26 cellular contexts compared by ENCODE assay signal in genomic region chr7:149432121-149432691, GRCh38.
"Had no signal": no experiment of that assay in that cellular context is flagged by ENCODE, and none has a peak within 500 bp of the region (broad histone marks: within the 10 kb centered on the region; RNA-seq: fewer than 3 reads in every experiment).

No MANE protein-coding gene starts in this region.

- H3K27me3 Mint-ChIP-seq: activated naive CD8-positive, alpha-beta T cell; brain had no signal

- H3K4me3 Mint-ChIP-seq: activated naive CD8-positive, alpha-beta T cell; brain; natural killer cell; neural progenitor cell had no signal

- H3K4me2 ChIP-seq: neural progenitor cell had no signal

- H3K9me3 Mint-ChIP-seq: brain, natural killer cell, neural progenitor cell had no signal

- H3K36me3 Mint-ChIP-seq: natural killer cell had no signal

- H3K27ac Mint-ChIP-seq: activated naive CD8-positive, alpha-beta T cell; brain; natural killer cell; neural progenitor cell had no signal

- H3K9me3 ChIP-seq: ascending aorta, colonic mucosa, heart right ventricle, left lung, lower lobe of right lung, stomach, tibial artery had no signal

- H3K4me3 ChIP-seq: ascending aorta, cardiac muscle cell, colonic mucosa, heart right ventricle, left lung, lower lobe of right lung, neural progenitor cell, skin epidermis, stomach, tibial artery had no signal

- H3K27me3 ChIP-seq: ascending aorta, cardiac muscle cell, colonic mucosa, foreskin keratinocyte, heart right ventricle, left lung, neural progenitor cell, stomach, tibial artery had no signal

- H2AFZ ChIP-seq: neural progenitor cell had no signal

- H3K36me3 ChIP-seq: neural progenitor cell had no signal

- ATAC-seq: foreskin keratinocyte, left lung, sciatic nerve had no signal

- H3K27ac ChIP-seq: ascending aorta, cardiac muscle cell, colonic mucosa, foreskin keratinocyte, heart right ventricle, left lung, lower lobe of right lung, neural progenitor cell, skin epidermis, stomach, tibial artery, VCaP had no signal

- H3K9ac ChIP-seq: neural progenitor cell had no signal

- H3K4me1 ChIP-seq: ascending aorta, colonic mucosa, foreskin keratinocyte, heart right ventricle, left lung, lower lobe of right lung, neural progenitor cell, stomach, tibial artery had no signal

- DNase-seq: activated CD4-positive, alpha-beta T cell treated with anti-CD3 and anti-CD28 coated beads for 4 hours; activated CD4-positive, alpha-beta T cell treated with anti-CD3 and anti-CD28 coated beads, Interleukin-2, amount 50 U/mL, for 48 hours; activated CD8-positive, alpha-beta memory T cell treated with anti-CD3 and anti-CD28 coated beads for 24 hours; activated effector memory CD4-positive, alpha-beta T cell treated with Interleukin-2 at 50 U/mL for 16 hours; activated naive CD4-positive, alpha-beta T cell treated with Interleukin-2 at 50 U/mL for 16 hours; cerebellar nuclear complex; colonic mucosa; effector CD8-positive, alpha-beta T cell; foreskin keratinocyte; heart right ventricle; lower lobe of right lung; mesendoderm; natural killer cell; stimulated activated CD4-positive, alpha-beta T cell treated with anti-CD3 and anti-CD28 coated beads, Interleukin-12 subunit alpha, Interleukin-12 subunit beta, amount 100 ng/mL, for 4 hours; stimulated activated CD4-positive, alpha-beta T cell treated with anti-CD3 and anti-CD28 coated beads, Interleukin-4, amount 100 ng/mL, for 1 hour; stomach; tibial artery had no signal
